ENCODE assay signal across 1 cellular context in the genomic region with DNA sequence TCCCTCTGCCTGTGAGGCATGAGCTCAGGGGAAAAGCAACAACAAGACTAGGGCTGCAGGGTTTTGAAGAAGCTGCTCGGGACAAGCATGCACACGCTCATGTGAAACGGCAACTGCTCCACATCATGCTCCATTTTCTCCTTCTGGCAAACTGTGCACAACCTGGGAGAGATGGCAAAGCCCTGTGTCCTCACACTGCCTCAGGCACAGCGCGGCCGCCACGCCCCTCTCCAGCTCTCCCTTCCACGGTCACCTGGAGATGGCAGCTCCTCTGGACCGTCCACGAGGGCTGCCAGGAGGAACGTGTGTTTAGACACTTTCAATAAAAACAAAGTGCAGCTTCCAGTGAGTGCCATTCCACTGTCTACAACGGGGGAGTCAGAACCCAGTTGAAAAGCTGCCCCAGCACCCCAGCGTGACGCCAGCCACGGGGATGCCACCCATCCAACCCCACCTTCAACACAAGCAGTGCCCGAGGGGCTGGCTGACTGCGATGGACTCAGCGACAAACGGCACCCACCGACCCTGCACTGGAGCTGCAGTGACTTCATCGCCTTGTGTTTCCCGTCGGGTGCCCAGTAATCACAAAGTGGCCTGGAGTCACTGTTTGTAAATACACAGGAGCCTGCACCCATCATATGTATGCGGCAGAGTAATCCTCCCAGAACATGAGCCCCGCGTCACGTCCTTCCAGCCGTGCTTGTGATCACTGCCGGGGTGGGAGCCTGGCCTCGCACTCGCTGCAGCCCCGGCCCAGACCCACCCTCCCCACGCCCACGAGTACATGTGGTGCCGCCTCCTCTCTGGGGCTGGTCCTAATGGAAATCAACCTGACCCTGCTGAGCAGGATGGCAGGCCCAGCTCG.
TF ChIP-seq lines count a peak whose summit lies in the region.

No MANE protein-coding gene starts in this region.

TF ChIP-seq in H1, 55 proteins besides CTCF, POLR2A, EP300 and RAD21:
- TF ChIP-seq BRCA1 (IDR thresholded peaks at IDR 0.05; ENCODE audit: low read depth, low read length): no peak
- TF ChIP-seq RBBP5 (IDR thresholded peaks at IDR 0.05; ENCODE audit: borderline replicate concordance, low read depth, low read length): no peak
- TF ChIP-seq SUZ12 (IDR thresholded peaks at IDR 0.05; ENCODE audit: low read length): no peak
- no peak for TF ChIP-seq TCF12 (IDR thresholded peaks at IDR 0.05; ENCODE audit: low read depth, low read length)
- TF ChIP-seq KDM4A (IDR thresholded peaks at IDR 0.05; ENCODE audit: low read depth, low read length, severe bottlenecking): no peak
- TF ChIP-seq SP2 (IDR thresholded peaks at IDR 0.05; ENCODE audit: low read length): no peak
- TF ChIP-seq YY1 (IDR thresholded peaks at IDR 0.05; ENCODE audit: low read depth, low read length): no peak
TF ChIP-seq in H1: peak in this region for 0.
